Comparison of ENCODE assay signal across 16 cellular contexts in the genomic region with DNA sequence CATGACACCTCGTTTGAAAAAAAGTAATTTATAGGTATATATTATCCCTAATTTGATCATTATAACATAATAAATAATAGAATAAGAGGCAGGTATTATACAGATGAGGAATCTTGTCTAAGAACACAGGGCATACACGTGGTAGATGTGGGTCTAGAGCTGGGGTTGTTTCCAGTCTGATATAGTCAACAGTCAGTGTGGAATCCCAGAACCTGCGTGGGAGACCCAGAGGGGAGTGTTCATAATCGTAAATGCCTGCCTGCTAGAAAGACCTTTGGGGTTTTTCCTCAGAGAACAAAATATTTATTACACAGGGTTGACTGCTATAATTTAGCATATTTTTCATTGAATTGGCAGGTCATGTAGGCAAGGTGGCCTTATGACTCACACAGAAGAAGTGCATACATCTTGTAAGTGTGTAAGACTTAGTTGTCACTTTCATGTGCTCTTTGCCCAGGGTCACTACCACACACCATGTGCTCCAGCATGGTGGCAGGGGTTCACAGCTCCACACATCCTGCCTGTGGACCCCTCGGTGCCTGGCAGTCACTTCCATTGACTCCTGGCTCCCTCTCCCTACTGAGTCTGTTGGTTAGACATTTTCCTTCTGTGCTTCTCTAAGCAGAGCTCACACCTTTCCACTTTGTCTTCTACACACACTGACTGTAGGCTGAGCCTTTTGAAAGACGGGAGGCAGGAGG.
DNase-seq lines count a peak whose midpoint lies in the region; ATAC-seq, FAIRE-seq and TF ChIP-seq lines count a peak whose summit lies in the region.
"Had no signal": no experiment of that assay in that cellular context is flagged by ENCODE, and none has a peak within 500 bp of the region (broad histone marks: within the 10 kb centered on the region; RNA-seq: fewer than 3 reads in every experiment).

No MANE protein-coding gene starts in this region.

- no peak overlapping the region for H3K4me3 ChIP-seq in GM12878
- no peak overlapping the region for H3K4me3 ChIP-seq in sigmoid colon
- H3K4me3 ChIP-seq: body of pancreas had no signal

- H3K27me3 ChIP-seq in GM12878 (replicated peaks in 1 of 2; ENCODE audit: control insufficient read depth in 2 of 2, insufficient read depth in 2 of 2, low read length in 1 of 2): no peaks in the 10 kb centered on the region
- H3K27me3 ChIP-seq in sigmoid colon: no peaks in the 10 kb centered on the region
- H3K27me3 ChIP-seq: body of pancreas had no signal

- H3K79me2 ChIP-seq in GM12878 (ENCODE audit: control insufficient read depth, insufficient read depth, low read length): no peaks in the 10 kb centered on the region

- peak overlapping the region; percentile 93 for H3K27ac Mint-ChIP-seq in activated CD8-positive, alpha-beta memory T cell treated with anti-CD3 and anti-CD28 coated beads, Interleukin-2, amount 10 ng/mL, durations not matched to agents 7 days and 5 days
- H3K27ac Mint-ChIP-seq in stimulated activated naive B cell treated with anti-CD40 and anti-IgM and Interleukin-4, amounts not matched to agents 10 μg/mL and 1 μg/mL and 100 μg/mL, for 72 hours: peak overlapping the region; percentile 72

- H4K20me1 ChIP-seq in GM12878 (ENCODE audit: control insufficient read depth, insufficient read depth): no peaks in the 10 kb centered on the region

- peak; percentile 4 for ATAC-seq in activated CD8-positive, alpha-beta memory T cell treated with anti-CD3 and anti-CD28 coated beads, Interleukin-2, amount 10 ng/mL, durations not matched to agents 7 days and 5 days
- ATAC-seq in GM12878 (peak; percentile 17), HG02678 (IDR thresholded peaks at IDR 0.05; ENCODE audit: unreplicated experiment) (no peak)
- peak; percentile 20 to 27 for ATAC-seq in stimulated activated naive B cell treated with anti-CD40 and anti-IgM and Interleukin-4, amounts not matched to agents 10 μg/mL and 1 μg/mL and 100 μg/mL, for 72 hours (replicated peaks)
- ATAC-seq: body of pancreas, right cardiac atrium had no signal

- no peak for FAIRE-seq in GM12878 (lab: Jason Lieb, UNC)
- FAIRE-seq: A204.1, kidney had no signal

- 28% methylated on average over 6 of the region's 6 CpGs for WGBS in GM12878 (ENCODE audit: insufficient coverage, insufficient replicate concordance, low lambda C conversion rate, missing lambda C conversion rate)
- 46 to 64% methylated on average over 6 of the region's 6 CpGs for WGBS in sigmoid colon, 2 donors

- H3K4me1 ChIP-seq in GM12878 (ENCODE audit: control insufficient read depth, insufficient read depth, low read length): peaks cover 9% of the 10 kb centered on the region
- no peaks in the 10 kb centered on the region for H3K4me1 ChIP-seq in sigmoid colon
- H3K4me1 ChIP-seq: body of pancreas had no signal

- SMC1A ChIA-PET in GM12878 (lab: Charles Lee; ENCODE audit: uncharacterized antibody, unreplicated experiment): interaction anchor here (0.7 to 16.6 kb wide), 15 partner anchors 9 to 214 kb away, joined by 3 to 274 read pairs (median 8); no protein-coding TSS in a partner anchor

- peak; percentile 40 for DNase-seq in activated T-cell treated with anti-CD3 and anti-CD28 coated beads for 4 hours
- no peak for DNase-seq in activated T-cell treated with anti-CD3 and anti-CD28 coated beads, Interleukin-2, amount 50 U/mL, for 1 hour
- peak; percentile 48 for DNase-seq in activated CD8-positive, alpha-beta memory T cell treated with anti-CD3 and anti-CD28 coated beads, Interleukin-2, amount 10 ng/mL, durations not matched to agents 7 days and 5 days
- no peak for DNase-seq in GM12878 (ENCODE audit: low read depth, low spot score)
- no peak for DNase-seq in stimulated activated naive B cell treated with anti-CD40 and anti-IgM and Interleukin-4, amounts not matched to agents 10 μg/mL and 1 μg/mL and 100 μg/mL, for 72 hours
- DNase-seq in sigmoid colon: no peak
- no peak for DNase-seq in superior temporal gyrus (ENCODE audit: extremely low spot score)
- DNase-seq: body of pancreas, Karpas-422, kidney, mesendoderm, NCI-H1436 treated with DMSO at 0.1 percent for 48 hours, NCI-H446 treated with DMSO at 0.1 percent for 48 hours, right cardiac atrium had no signal

- H3K9me3 Mint-ChIP-seq in activated CD8-positive, alpha-beta memory T cell treated with anti-CD3 and anti-CD28 coated beads, Interleukin-2, amount 10 ng/mL, durations not matched to agents 7 days and 5 days (ENCODE audit: low read depth): no peaks in the 10 kb centered on the region
- no peaks in the 10 kb centered on the region for H3K9me3 Mint-ChIP-seq in stimulated activated naive B cell treated with anti-CD40 and anti-IgM and Interleukin-4, amounts not matched to agents 10 μg/mL and 1 μg/mL and 100 μg/mL, for 72 hours

- H2AFZ ChIP-seq in GM12878 (ENCODE audit: control insufficient read depth, low read depth, low read length): no peak overlapping the region

- H3K36me3 Mint-ChIP-seq in activated CD8-positive, alpha-beta memory T cell treated with anti-CD3 and anti-CD28 coated beads, Interleukin-2, amount 10 ng/mL, durations not matched to agents 7 days and 5 days: no peaks in the 10 kb centered on the region
- H3K36me3 Mint-ChIP-seq in stimulated activated naive B cell treated with anti-CD40 and anti-IgM and Interleukin-4, amounts not matched to agents 10 μg/mL and 1 μg/mL and 100 μg/mL, for 72 hours: peaks cover 0 to 6% of the 10 kb centered on the region in 2 donors

- H3K36me3 ChIP-seq in GM12878 (ENCODE audit: control insufficient read depth in 2 of 2, insufficient read depth in 2 of 2, low read length in 1 of 2) (no peaks in the 10 kb centered on the region), sigmoid colon (no peaks in the 10 kb centered on the region)

- no peak overlapping the region for H3K9ac ChIP-seq in GM12878 (ENCODE audit: control insufficient read depth, insufficient read depth, low read length)

- POLR2A ChIA-PET in GM12878 (lab: Charles Lee): interaction anchor here (1.0 to 1.3 kb wide), 2 partner anchors 64 to 170 kb away, joined by 3 read pairs; no protein-coding TSS in a partner anchor

- intact Hi-C loops in GM12878 (cut with micrococcal nuclease; ENCODE audit: unreplicated experiment): loop anchor here (10.0 kb wide), 1 partner anchor 425 kb away; no protein-coding TSS in a partner anchor
- intact Hi-C loops in sigmoid colon (cut with DNase I): no loop called here

- RAD21 ChIA-PET in GM12878 (lab: Charles Lee; ENCODE audit: unreplicated experiment): interaction anchor here (0.8 to 6.5 kb wide), 9 partner anchors 12 to 211 kb away, joined by 3 to 47 read pairs (median 4); no protein-coding TSS in a partner anchor

- CTCF ChIA-PET in activated CD8-positive, alpha-beta memory T cell treated with anti-CD3 and anti-CD28 coated beads, Interleukin-2, amount 10 ng/mL, durations not matched to agents 7 days and 5 days (lab: Charles Lee): interaction anchor here (1.5 to 6.0 kb wide), 6 partner anchors 60 to 209 kb away, joined by 3 to 135 read pairs (median 4); no protein-coding TSS in a partner anchor
- CTCF ChIA-PET in GM12878 (lab: Yijun Ruan, JAX): interaction anchor here (0.9 to 10.3 kb wide), 9 partner anchors 10 to 213 kb away, joined by 3 to 257 read pairs (median 4); no protein-coding TSS in a partner anchor

- TF ChIP-seq EP300 in GM12878 (IDR thresholded peaks at IDR 0.05; ENCODE audit: borderline replicate concordance in 1 of 2, control insufficient read depth in 1 of 2, low read depth in 2 of 2, low read length in 2 of 2) (no peak), sigmoid colon (IDR thresholded peaks at IDR 0.05) (no peak)

- no peak overlapping the region for H3K4me3 Mint-ChIP-seq in activated CD8-positive, alpha-beta memory T cell treated with anti-CD3 and anti-CD28 coated beads, Interleukin-2, amount 10 ng/mL, durations not matched to agents 7 days and 5 days
- H3K4me3 Mint-ChIP-seq in stimulated activated naive B cell treated with anti-CD40 and anti-IgM and Interleukin-4, amounts not matched to agents 10 μg/mL and 1 μg/mL and 100 μg/mL, for 72 hours: no peak overlapping the region

- BruUV-seq in GM12878 (replicated peaks; lab: Mats Ljungman, UMichigan): no TSS peak

- H3K9me3 ChIP-seq in GM12878 (replicated peaks; ENCODE audit: control insufficient read depth, insufficient read depth, low read length): no peaks in the 10 kb centered on the region; the same call in 2 of the 3 replicates
- no peaks in the 10 kb centered on the region for H3K9me3 ChIP-seq in sigmoid colon
- H3K9me3 ChIP-seq: body of pancreas had no signal

- TF ChIP-seq RAD21 in GM12878 (IDR thresholded peaks at IDR 0.05; ENCODE audit: insufficient read depth, low read depth, low read length): no peak

- TF ChIP-seq POLR2A in GM12878 (IDR thresholded peaks at IDR 0.05; ENCODE audit: low read depth, low read length) (no peak), sigmoid colon (IDR thresholded peaks at IDR 0.05) (no peak)

- H3K27ac ChIP-seq in GM12878 (ENCODE audit: control insufficient read depth, insufficient read depth): no peak overlapping the region
- H3K27ac ChIP-seq in sigmoid colon: no peak overlapping the region
- H3K27ac ChIP-seq: body of pancreas had no signal

- TF ChIP-seq CTCF in GM12878 (IDR thresholded peaks at IDR 0.05 in 2 of 3, conservative IDR thresholded peaks at IDR 0.05 in 1 of 3; ENCODE audit: control insufficient read depth in 2 of 3, extremely low read depth in 1 of 3, insufficient read depth in 1 of 3, low read depth in 3 of 3, low read length in 3 of 3) (no peak), sigmoid colon (IDR thresholded peaks at IDR 0.05) (no peak)

- H3K4me1 Mint-ChIP-seq in activated CD8-positive, alpha-beta memory T cell treated with anti-CD3 and anti-CD28 coated beads, Interleukin-2, amount 10 ng/mL, durations not matched to agents 7 days and 5 days: peaks cover 96% of the 10 kb centered on the region
- H3K4me1 Mint-ChIP-seq in stimulated activated naive B cell treated with anti-CD40 and anti-IgM and Interleukin-4, amounts not matched to agents 10 μg/mL and 1 μg/mL and 100 μg/mL, for 72 hours: peaks cover 78 to 96% of the 10 kb centered on the region in 2 donors

- no peak overlapping the region for H3K4me2 ChIP-seq in GM12878 (ENCODE audit: control insufficient read depth, insufficient read depth)

- no peaks in the 10 kb centered on the region for H3K27me3 Mint-ChIP-seq in activated CD8-positive, alpha-beta memory T cell treated with anti-CD3 and anti-CD28 coated beads, Interleukin-2, amount 10 ng/mL, durations not matched to agents 7 days and 5 days
- no peaks in the 10 kb centered on the region for H3K27me3 Mint-ChIP-seq in stimulated activated naive B cell treated with anti-CD40 and anti-IgM and Interleukin-4, amounts not matched to agents 10 μg/mL and 1 μg/mL and 100 μg/mL, for 72 hours

- in situ Hi-C loops in GM12878 (cut with MboI): loop anchor here (10.0 kb wide), 2 partner anchors 205 to 945 kb away; no protein-coding TSS in a partner anchor

TF ChIP-seq in GM12878, 131 proteins besides CTCF, POLR2A, EP300 and RAD21 (continues in another document):
- TF ChIP-seq ZNF274 (IDR thresholded peaks at IDR 0.05; ENCODE audit: insufficient read depth, insufficient read length) (no peak), CBFB (IDR thresholded peaks at IDR 0.05; ENCODE audit: low read depth) (no peak), NBN (IDR thresholded peaks at IDR 0.05) (no peak), PML (IDR thresholded peaks at IDR 0.05; ENCODE audit: low read length) (no peak), WRNIP1 (IDR thresholded peaks at IDR 0.05; ENCODE audit: borderline replicate concordance, low read depth, low read length) (no peak)

Comparison
In these comparisons a context has a peak if more than half of its experiments do, and no peak if none do; other contexts are left out.
1. DNase-seq: peak in activated T-cell treated with anti-CD3 and anti-CD28 coated beads for 4 hours (single experiment) and activated CD8-positive, alpha-beta memory T cell treated with anti-CD3 and anti-CD28 coated beads, Interleukin-2, amount 10 ng/mL, durations not matched to agents 7 days and 5 days (single experiment); none in activated T-cell treated with anti-CD3 and anti-CD28 coated beads, Interleukin-2, amount 50 U/mL, for 1 hour (single experiment), GM12878 (single experiment), stimulated activated naive B cell treated with anti-CD40 and anti-IgM and Interleukin-4, amounts not matched to agents 10 μg/mL and 1 μg/mL and 100 μg/mL, for 72 hours (single experiment), sigmoid colon (single experiment) and superior temporal gyrus (single experiment).